Comparison of ENCODE assay signal across 1 cellular context in the genomic region with DNA sequence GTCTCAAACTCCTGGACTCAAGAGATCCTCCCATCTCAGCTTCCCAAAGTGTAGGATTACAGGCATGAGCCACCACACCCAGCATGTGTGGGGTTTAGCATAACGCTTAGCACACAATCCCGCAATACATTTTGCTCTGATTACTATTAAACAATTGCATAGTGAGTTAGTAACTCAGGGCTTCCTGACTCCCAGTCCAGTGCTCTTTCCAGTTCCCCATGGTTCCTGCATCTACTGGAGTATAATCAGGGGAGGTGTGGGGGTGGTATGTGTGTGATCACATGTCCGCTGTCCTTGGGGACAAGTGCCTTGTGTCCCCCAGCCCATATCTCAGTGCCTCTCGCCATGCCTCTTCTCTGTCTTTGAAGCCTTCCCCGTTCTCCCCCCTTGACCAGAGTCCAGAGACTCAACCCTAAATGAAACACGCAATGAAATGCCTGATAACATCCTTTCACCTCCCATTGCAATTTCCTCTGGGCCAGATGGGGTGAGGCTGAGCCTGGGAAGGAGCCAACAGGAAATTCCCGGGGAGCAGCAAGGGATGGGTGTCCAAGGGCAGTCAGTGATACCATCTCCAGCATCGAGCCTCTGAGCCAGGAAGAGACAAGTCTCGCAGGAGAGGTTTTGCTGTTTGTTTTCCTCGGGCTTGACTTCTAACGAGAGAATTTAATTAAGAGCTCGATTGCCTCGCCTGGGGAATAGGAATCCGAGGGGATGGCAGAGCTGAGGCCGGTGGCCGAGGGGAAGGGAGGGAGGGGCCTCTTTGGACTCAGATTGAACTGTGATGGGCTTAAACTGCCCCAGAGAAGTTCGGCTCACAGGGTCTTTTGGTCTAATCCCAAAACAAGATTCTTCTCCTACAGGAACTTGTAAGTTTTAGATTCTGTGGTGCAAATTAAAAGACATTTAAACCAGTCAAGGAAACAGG.
TF ChIP-seq lines count a peak whose summit lies in the region.

No MANE protein-coding gene starts in this region.

TF ChIP-seq in SK-N-SH, 30 proteins besides CTCF, POLR2A, EP300 and RAD21 (continued from another document):
- TF ChIP-seq FOSL2 (IDR thresholded peaks at IDR 0.05; ENCODE audit: borderline replicate concordance, low read depth) (peak; percentile 32; the same call in 1 of the 2 replicates), POLR2AphosphoS5 (IDR thresholded peaks at IDR 0.05; ENCODE audit: low read depth, low read length) (peak; percentile 75), SIN3A (IDR thresholded peaks at IDR 0.05; ENCODE audit: borderline replicate concordance, low read depth, low read length) (no peak; the same call in 1 of the 2 replicates), GABPA (IDR thresholded peaks at IDR 0.05; ENCODE audit: low read depth) (0 out of 2 replicates have a peak, but pooled peaks have one; percentile 31)
